In genomic region chr1:8643542-8644536, GRCh38 we compare ENCODE assay signal across 1 cellular context.
TF ChIP-seq lines count a peak whose summit lies in the region.

No MANE protein-coding gene starts in this region.

TF ChIP-seq in HepG2, 621 proteins besides CTCF, POLR2A, EP300 and RAD21 (continued from another document and continues in another):
- TF ChIP-seq ZBTB39 (CRISPR knock-in tag; IDR thresholded peaks at IDR 0.05) (no peak), SOX5 (CRISPR knock-in tag; IDR thresholded peaks at IDR 0.05; ENCODE audit: borderline replicate concordance) (peak; percentile 86), DRAP1 (CRISPR knock-in tag; IDR thresholded peaks at IDR 0.05) (0 out of 2 replicates have a peak, but pooled peaks have one; percentile 20), AHR (CRISPR knock-in tag; IDR thresholded peaks at IDR 0.05) (no peak), NR2C2 (CRISPR knock-in tag; IDR thresholded peaks at IDR 0.05; ENCODE audit: borderline replicate concordance) (peak; percentile 35; the same call in 1 of the 2 replicates), ZNF17 (CRISPR knock-in tag; IDR thresholded peaks at IDR 0.05) (no peak), HDAC1 (CRISPR knock-in tag; IDR thresholded peaks at IDR 0.05) (peak; percentile 50), TBX2 (CRISPR knock-in tag; IDR thresholded peaks at IDR 0.05; ENCODE audit: borderline replicate concordance) (peak; percentile 52; the same call in 1 of the 2 replicates), NFIC (IDR thresholded peaks at IDR 0.05; ENCODE audit: low read length) (peak; percentile 41; the same call in 1 of the 2 replicates), PAWR (CRISPR knock-in tag; IDR thresholded peaks at IDR 0.05; ENCODE audit: borderline replicate concordance) (no peak), SIN3A (IDR thresholded peaks at IDR 0.05; ENCODE audit: borderline replicate concordance, low read depth, low read length) (0 out of 2 replicates have a peak, but pooled peaks have one; percentile 39), NFE2L2 (IDR thresholded peaks at IDR 0.05; ENCODE audit: low read length) (0 out of 2 replicates have a peak, but pooled peaks have one; percentile 4), REXO4 (CRISPR knock-in tag; IDR thresholded peaks at IDR 0.05; ENCODE audit: borderline replicate concordance) (no peak), RFX3 (CRISPR knock-in tag; IDR thresholded peaks at IDR 0.05) (no peak), ZFY (CRISPR knock-in tag; IDR thresholded peaks at IDR 0.05) (0 out of 2 replicates have a peak, but pooled peaks have one; percentile 26), ZSCAN31 (CRISPR knock-in tag; IDR thresholded peaks at IDR 0.05; ENCODE audit: low read depth) (0 out of 2 replicates have a peak, but pooled peaks have one; percentile 47), DMAP1 (CRISPR knock-in tag; IDR thresholded peaks at IDR 0.05) (peak; percentile 33; the same call in 1 of the 2 replicates), GATAD1 (CRISPR knock-in tag; IDR thresholded peaks at IDR 0.05) (peak; percentile 49), ZNF24 (IDR thresholded peaks at IDR 0.05) (no peak), AKNA (CRISPR knock-in tag; IDR thresholded peaks at IDR 0.05; ENCODE audit: borderline replicate concordance) (no peak), ZNF781 (CRISPR knock-in tag; IDR thresholded peaks at IDR 0.05; ENCODE audit: borderline replicate concordance, not compliant biosample characterization) (no peak), KDM1A (CRISPR knock-in tag; IDR thresholded peaks at IDR 0.05) (0 out of 2 replicates have a peak, but pooled peaks have one; percentile 11), SMAD1 (CRISPR knock-in tag; IDR thresholded peaks at IDR 0.05; ENCODE audit: borderline replicate concordance, low read depth) (no peak), KDM3A (CRISPR knock-in tag; IDR thresholded peaks at IDR 0.05; ENCODE audit: low read depth) (no peak), THAP11 (CRISPR knock-in tag; IDR thresholded peaks at IDR 0.05) (peak; percentile 66), ZNF577 (CRISPR knock-in tag; IDR thresholded peaks at IDR 0.05; ENCODE audit: borderline replicate concordance, low read depth) (no peak), ZNF484 (CRISPR knock-in tag; IDR thresholded peaks at IDR 0.05; ENCODE audit: borderline replicate concordance, low read depth) (no peak), MEIS1 (CRISPR knock-in tag; IDR thresholded peaks at IDR 0.05; ENCODE audit: borderline replicate concordance) (no peak), HOXA9 (CRISPR knock-in tag; IDR thresholded peaks at IDR 0.05; ENCODE audit: borderline replicate concordance) (no peak), TP53 (CRISPR knock-in tag; conservative IDR thresholded peaks at IDR 0.05) (no peak), SKIL (CRISPR knock-in tag; IDR thresholded peaks at IDR 0.05; ENCODE audit: borderline replicate concordance) (peak; percentile 44; the same call in 1 of the 2 replicates), ISL2 (CRISPR knock-in tag; IDR thresholded peaks at IDR 0.05) (peak; percentile 81), ARID4A (CRISPR knock-in tag; IDR thresholded peaks at IDR 0.05; ENCODE audit: borderline replicate concordance) (peak; percentile 33; the same call in 1 of the 2 replicates), MIER3 (CRISPR knock-in tag; IDR thresholded peaks at IDR 0.05; ENCODE audit: borderline replicate concordance) (peak; percentile 86; the same call in 1 of the 2 replicates), SRF (IDR thresholded peaks at IDR 0.05; ENCODE audit: low read depth, low read length) (no peak), FOXK1 (CRISPR knock-in tag; IDR thresholded peaks at IDR 0.05; ENCODE audit: borderline replicate concordance, low read depth) (peak; percentile 82), HNF4G (IDR thresholded peaks at IDR 0.05; ENCODE audit: borderline replicate concordance, low read depth, low read length) (peak; percentile 27; the same call in 1 of the 2 replicates), HNF4G (CRISPR knock-in tag; IDR thresholded peaks at IDR 0.05; ENCODE audit: borderline replicate concordance, low read depth) (no peak), ZNF775 (CRISPR knock-in tag; IDR thresholded peaks at IDR 0.05; ENCODE audit: borderline replicate concordance) (no peak), MNT (IDR thresholded peaks at IDR 0.05) (0 out of 2 replicates have a peak, but pooled peaks have one; percentile 12), TFDP2 (CRISPR knock-in tag; IDR thresholded peaks at IDR 0.05) (0 out of 2 replicates have a peak, but pooled peaks have one; percentile 44), GATA4 (IDR thresholded peaks at IDR 0.05; ENCODE audit: borderline replicate concordance, low read depth) (0 out of 2 replicates have a peak, but pooled peaks have one; percentile 34), ONECUT2 (CRISPR knock-in tag; IDR thresholded peaks at IDR 0.05) (peak; percentile 66), SP4 (CRISPR knock-in tag; IDR thresholded peaks at IDR 0.05) (no peak), ZNF563 (CRISPR knock-in tag; IDR thresholded peaks at IDR 0.05) (no peak), PPARG (CRISPR knock-in tag; conservative IDR thresholded peaks at IDR 0.05) (peak; percentile 98), HMG20B (CRISPR knock-in tag; conservative IDR thresholded peaks at IDR 0.05) (0 out of 2 replicates have a peak, but pooled peaks have one; percentile 25), KLF11 (CRISPR knock-in tag; IDR thresholded peaks at IDR 0.05) (no peak), ADNP (CRISPR knock-in tag; IDR thresholded peaks at IDR 0.05) (no peak), ZMYM2 (CRISPR knock-in tag; IDR thresholded peaks at IDR 0.05) (no peak; the same call in 1 of the 2 replicates)
